14 cellular contexts compared by ENCODE assay signal in the genomic region with DNA sequence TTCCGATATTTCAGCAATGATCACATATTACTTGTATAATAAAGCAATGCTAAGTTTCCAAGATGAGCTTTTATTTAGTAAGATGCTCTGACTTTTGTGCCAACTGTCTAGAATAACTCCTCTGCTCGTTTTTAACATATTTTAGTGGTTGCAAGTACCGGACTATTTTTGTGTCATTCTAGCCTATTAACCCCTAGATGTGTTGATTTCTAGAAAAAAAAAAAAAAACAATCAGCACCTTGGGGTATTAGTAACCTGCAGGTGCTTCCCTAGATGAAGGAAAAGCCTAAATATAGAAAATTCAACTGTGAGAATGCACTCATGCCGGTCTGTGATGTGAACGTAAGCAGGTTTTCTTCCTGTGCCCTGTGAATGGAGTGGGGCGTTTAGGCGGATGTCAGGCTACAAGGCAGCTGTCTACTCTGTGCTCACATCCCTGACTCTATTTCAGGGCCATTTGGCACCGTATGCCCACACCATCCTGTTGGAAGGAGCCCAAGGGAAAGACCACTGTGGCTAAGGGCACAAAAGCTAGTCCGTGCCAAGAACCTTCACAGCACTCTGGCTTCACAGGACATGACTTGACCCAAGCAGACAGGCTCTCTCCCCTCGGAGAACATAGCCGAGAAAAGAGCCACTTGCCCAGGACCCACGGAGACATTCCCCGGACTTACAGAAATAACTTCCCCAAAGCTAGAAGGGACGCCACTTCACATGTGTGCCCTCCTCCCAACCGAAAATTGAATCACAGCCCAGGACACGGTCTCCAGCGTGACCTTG.
DNase-seq lines count a peak whose midpoint lies in the region; ATAC-seq and TF ChIP-seq lines count a peak whose summit lies in the region.
"Had no signal": no experiment of that assay in that cellular context is flagged by ENCODE, and none has a peak within 500 bp of the region (broad histone marks: within the 10 kb centered on the region; RNA-seq: fewer than 3 reads in every experiment).

No MANE protein-coding gene starts in this region.

- H3K27me3 ChIP-seq in gastroesophageal sphincter (no peaks in the 10 kb centered on the region), osteoblast (ENCODE audit: insufficient read depth, low read length) (peaks cover 4% of the 10 kb centered on the region), vagina (no peaks in the 10 kb centered on the region)

- intact Hi-C loops in vagina (cut with DNase I), result no loop called here

- peak overlapping the region in 1 of 2 donors; percentile 20 for H3K4me3 ChIP-seq in gastroesophageal sphincter
- H3K4me3 ChIP-seq in osteoblast (ENCODE audit: insufficient read depth, low read length), result no peak overlapping the region
- no peak overlapping the region for H3K4me3 ChIP-seq in vagina

- TF ChIP-seq POLR2A in gastroesophageal sphincter (IDR thresholded peaks at IDR 0.05) (no peak), vagina (IDR thresholded peaks at IDR 0.05) (no peak)

- no peaks in the 10 kb centered on the region for H4K20me1 ChIP-seq in osteoblast (ENCODE audit: insufficient read depth, low read length)

- H3K9me3 ChIP-seq in gastroesophageal sphincter (no peaks in the 10 kb centered on the region), osteoblast (ENCODE audit: low read depth, low read length) (no peaks in the 10 kb centered on the region), vagina (no peaks in the 10 kb centered on the region)

- peak overlapping the region in 3 of 4 donors; percentile 25 to 75 (median 55) for H3K27ac ChIP-seq in gastroesophageal sphincter
- H3K27ac ChIP-seq in osteoblast (ENCODE audit: low read depth, low read length), result no peak overlapping the region
- H3K27ac ChIP-seq in vagina, result peak overlapping the region; percentile 25

- DNase-seq in SHP77 (lab: John Stamatoyannopoulos, UW), result peak; percentile 28 to 30
- DNase-seq in osteoblast (ENCODE audit: insufficient read length, low spot score, missing footprints), result peak; percentile 65
- DNase-seq in vagina (ENCODE audit: extremely low spot score in 2 of 2), result no peak
- no peak for DNase-seq in activated CD4-positive, alpha-beta T cell treated with anti-CD3 and anti-CD28 coated beads for 48 hours
- no peak for DNase-seq in AG20443 (ENCODE audit: low spot score)
- DNase-seq: activated CD4-positive, alpha-beta T cell treated with anti-CD3 and anti-CD28 coated beads for 36 hours; activated T-cell treated with anti-CD3 and anti-CD28 coated beads, Interleukin-2, amount 50 U/mL, for 48 hours; GF-D8; mammary epithelial cell; stimulated activated CD4-positive, alpha-beta T cell treated with anti-CD3 and anti-CD28 coated beads, Interleukin-1b, Interleukin-23, amount 100 ng/mL, for 48 hours; T-helper 17 cell had no signal

- H2AFZ ChIP-seq in osteoblast (ENCODE audit: low read length), result peak overlapping the region; percentile 85

- no peak for TF ChIP-seq EP300 in gastroesophageal sphincter (IDR thresholded peaks at IDR 0.05)

- ATAC-seq in gastroesophageal sphincter, result peak; percentile 31
- no peak for ATAC-seq in activated CD4-positive, CD25-positive, alpha-beta regulatory T cell treated with anti-CD3 and anti-CD28 coated beads, Interleukin-2, amount 50 U/mL, for 24 hours
- ATAC-seq: activated CD4-positive, alpha-beta T cell treated with anti-CD3 and anti-CD28 coated beads for 36 hours; stimulated activated effector memory CD8-positive, alpha-beta T cell treated with anti-CD3 and anti-CD28 coated beads, Interleukin-12 subunit alpha, Interleukin-12 subunit beta, amount 100 ng/mL, for 72 hours; T-helper 17 cell had no signal

- peak overlapping the region; percentile 59 for H3K4me2 ChIP-seq in osteoblast (ENCODE audit: insufficient read depth, low read length)

- WGBS in gastroesophageal sphincter (ENCODE audit: low coverage in 1 of 2), 2 donors, result 31 to 46% methylated on average over 8 to 13 of the region's 17 CpGs

- H3K79me2 ChIP-seq in osteoblast (ENCODE audit: insufficient read depth, low read length), result no peaks in the 10 kb centered on the region

- H3K4me1 ChIP-seq in gastroesophageal sphincter (peaks cover 3 to 24% (median 10%) of the 10 kb centered on the region in 3 donors), osteoblast (ENCODE audit: insufficient read depth, low read length) (peaks cover 11% of the 10 kb centered on the region), vagina (peaks cover 8% of the 10 kb centered on the region)

- TF ChIP-seq CTCF in gastroesophageal sphincter (IDR thresholded peaks at IDR 0.05), result no peak
- no peak for TF ChIP-seq CTCF in osteoblast (IDR thresholded peaks at IDR 0.05; ENCODE audit: extremely low read depth, low read depth, low read length)
- TF ChIP-seq CTCF in vagina (IDR thresholded peaks at IDR 0.05), result no peak

- H3K36me3 ChIP-seq in gastroesophageal sphincter (no peaks in the 10 kb centered on the region), osteoblast (ENCODE audit: insufficient read depth, low read length) (no peaks in the 10 kb centered on the region), vagina (no peaks in the 10 kb centered on the region)

Comparison
In these comparisons a context has a peak if more than half of its experiments do, and no peak if none do; other contexts are left out.
1. DNase-seq: peak in SHP77 (2 of 2) and osteoblast (single experiment); none in vagina (0 of 2), activated CD4-positive, alpha-beta T cell treated with anti-CD3 and anti-CD28 coated beads for 48 hours (single experiment) and AG20443 (single experiment).